8 cellular contexts compared by ENCODE assay signal in the genomic region with DNA sequence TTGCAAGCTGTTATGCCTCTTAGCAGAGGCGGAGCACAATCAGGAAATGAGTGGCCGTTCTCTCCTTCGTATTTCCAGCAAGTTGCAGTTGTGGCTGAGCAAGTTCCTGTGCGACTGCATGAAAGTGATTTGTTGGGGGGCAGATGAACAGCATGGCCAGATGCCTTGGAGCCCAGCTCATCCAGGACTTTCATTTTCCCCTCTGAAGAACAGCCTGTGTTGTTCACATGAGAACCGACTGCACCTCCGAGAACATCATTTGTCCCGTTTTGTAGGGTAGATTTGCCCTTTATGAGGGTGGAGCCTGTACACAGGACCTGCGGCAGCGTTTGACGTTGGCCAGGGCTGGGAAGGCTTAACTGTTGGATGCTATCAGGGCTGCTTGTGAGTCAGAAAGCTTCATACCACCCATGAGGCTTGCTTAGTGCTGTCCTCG. TPM values are rescaled to one million over a fixed set of nuclear protein-coding genes. Genes with fewer than 3 reads are reported as not detected.
DNase-seq lines count a peak whose midpoint lies in the region; ATAC-seq and TF ChIP-seq lines count a peak whose summit lies in the region.

No MANE protein-coding gene starts in this region.

- no peak for DNase-seq in natural killer cell treated with Interleukin-12 subunit alpha and Interleukin-12 subunit beta and Interleukin-15 and Interleukin-18, amount 100 ng/mL, for 72 hours (ENCODE audit: low spot score)
- no peak for DNase-seq in natural killer cell
- DNase-seq in activated naive CD4-positive, alpha-beta T cell treated with anti-CD3 and anti-CD28 coated beads for 36 hours: peak; percentile 81
- no peak for DNase-seq in glutamatergic neuron
- DNase-seq in stimulated activated CD4-positive, alpha-beta T cell treated with anti-CD3 and anti-CD28 coated beads, Interleukin-4, amount 100 ng/mL, for 1 hour: peak; percentile 42
- DNase-seq in HPDE6-E6E7 (ENCODE audit: extremely low spot score): no peak
- DNase-seq in activated gamma-delta T cell treated with Interleukin-2 at 50 U/mL for 16 hours: no peak

- H3K4me3 Mint-ChIP-seq in natural killer cell treated with Interleukin-12 subunit alpha and Interleukin-12 subunit beta and Interleukin-15 and Interleukin-18, amount 100 ng/mL, for 72 hours: peak overlapping the region; percentile 44
- H3K4me3 Mint-ChIP-seq in natural killer cell (no peak overlapping the region), glutamatergic neuron (ENCODE audit: unreplicated experiment) (peak overlapping the region; percentile 17)
- H3K4me3 Mint-ChIP-seq in activated naive CD4-positive, alpha-beta T cell treated with anti-CD3 and anti-CD28 coated beads for 36 hours: peak overlapping the region; percentile 74

- CTCF ChIA-PET in activated naive CD4-positive, alpha-beta T cell treated with anti-CD3 and anti-CD28 coated beads for 36 hours (lab: Charles Lee): interaction anchor here (1.0 to 2.1 kb wide), 5 partner anchors 31 to 204 kb away, joined by 3 to 8 read pairs (median 3); no protein-coding TSS in a partner anchor

- no peaks in the 10 kb centered on the region for H3K36me3 Mint-ChIP-seq in natural killer cell treated with Interleukin-12 subunit alpha and Interleukin-12 subunit beta and Interleukin-15 and Interleukin-18, amount 100 ng/mL, for 72 hours
- H3K36me3 Mint-ChIP-seq in natural killer cell: no peaks in the 10 kb centered on the region
- peaks cover 7% of the 10 kb centered on the region for H3K36me3 Mint-ChIP-seq in activated naive CD4-positive, alpha-beta T cell treated with anti-CD3 and anti-CD28 coated beads for 36 hours (ENCODE audit: low read depth)
- no peaks in the 10 kb centered on the region for H3K36me3 Mint-ChIP-seq in glutamatergic neuron (ENCODE audit: unreplicated experiment)

- TF ChIP-seq CTCF in natural killer cell (IDR thresholded peaks at IDR 0.05) (no peak), glutamatergic neuron (IDR thresholded peaks at IDR 0.05; ENCODE audit: partially characterized antibody, unreplicated experiment) (no peak)

- peaks cover 24 to 26% of the 10 kb centered on the region in 2 donors for H3K4me1 Mint-ChIP-seq in natural killer cell treated with Interleukin-12 subunit alpha and Interleukin-12 subunit beta and Interleukin-15 and Interleukin-18, amount 100 ng/mL, for 72 hours (ENCODE audit: low read depth in 2 of 2)
- H3K4me1 Mint-ChIP-seq in natural killer cell (peaks cover 18 to 22% of the 10 kb centered on the region in 2 donors), glutamatergic neuron (ENCODE audit: low read depth, unreplicated experiment) (peaks cover 36% of the 10 kb centered on the region)
- peaks cover 66% of the 10 kb centered on the region for H3K4me1 Mint-ChIP-seq in activated naive CD4-positive, alpha-beta T cell treated with anti-CD3 and anti-CD28 coated beads for 36 hours (ENCODE audit: low read depth)

- intact Hi-C loops in natural killer cell (cut with micrococcal nuclease): no loop called here
- intact Hi-C loops in activated naive CD4-positive, alpha-beta T cell treated with anti-CD3 and anti-CD28 coated beads for 36 hours (cut with micrococcal nuclease): loop anchor here (1.0 to 10.0 kb wide), 7 partner anchors 9 to 901 kb away; partner anchors contain the start of genes CACUL1 and MCMBP

- H3K27me3 Mint-ChIP-seq in natural killer cell treated with Interleukin-12 subunit alpha and Interleukin-12 subunit beta and Interleukin-15 and Interleukin-18, amount 100 ng/mL, for 72 hours: no peaks in the 10 kb centered on the region
- H3K27me3 Mint-ChIP-seq in natural killer cell (ENCODE audit: low read depth in 2 of 2) (no peaks in the 10 kb centered on the region), glutamatergic neuron (ENCODE audit: unreplicated experiment) (no peaks in the 10 kb centered on the region)
- H3K27me3 Mint-ChIP-seq in activated naive CD4-positive, alpha-beta T cell treated with anti-CD3 and anti-CD28 coated beads for 36 hours (ENCODE audit: low read depth): no peaks in the 10 kb centered on the region

- no peak for ATAC-seq in natural killer cell treated with Interleukin-12 subunit alpha and Interleukin-12 subunit beta and Interleukin-15 and Interleukin-18, amount 100 ng/mL, for 72 hours
- ATAC-seq in natural killer cell (no peak), HG02885 (IDR thresholded peaks at IDR 0.05; ENCODE audit: poor library complexity, unreplicated experiment) (no peak)

- H3K27ac Mint-ChIP-seq in natural killer cell treated with Interleukin-12 subunit alpha and Interleukin-12 subunit beta and Interleukin-15 and Interleukin-18, amount 100 ng/mL, for 72 hours: peak overlapping the region in 1 of 2 donors; percentile 11
- H3K27ac Mint-ChIP-seq in natural killer cell (no peak overlapping the region), glutamatergic neuron (ENCODE audit: unreplicated experiment) (no peak overlapping the region)
- H3K27ac Mint-ChIP-seq in activated naive CD4-positive, alpha-beta T cell treated with anti-CD3 and anti-CD28 coated beads for 36 hours: peak overlapping the region; percentile 91

- no peaks in the 10 kb centered on the region for H3K9me3 Mint-ChIP-seq in natural killer cell treated with Interleukin-12 subunit alpha and Interleukin-12 subunit beta and Interleukin-15 and Interleukin-18, amount 100 ng/mL, for 72 hours
- H3K9me3 Mint-ChIP-seq in natural killer cell (no peaks in the 10 kb centered on the region), glutamatergic neuron (ENCODE audit: unreplicated experiment) (no peaks in the 10 kb centered on the region)
- H3K9me3 Mint-ChIP-seq in activated naive CD4-positive, alpha-beta T cell treated with anti-CD3 and anti-CD28 coated beads for 36 hours: no peaks in the 10 kb centered on the region

RNA-seq across cellular contexts. Expression of gene BAG3, which starts 4.4 kb away (rescaled TPM):
- 10 to 100 TPM; 10.5 to 12.7 TPM for total RNA-seq in natural killer cell treated with Interleukin-12 subunit alpha and Interleukin-12 subunit beta and Interleukin-15 and Interleukin-18, amount 100 ng/mL, for 72 hours
- 1 to 10 TPM; 7.6 to 9.7 (median 8.3) TPM for total RNA-seq in natural killer cell
- total RNA-seq in activated naive CD4-positive, alpha-beta T cell treated with anti-CD3 and anti-CD28 coated beads for 36 hours: 10 to 100 TPM; 20.9 to 24.3 TPM
- 15.7 TPM for total RNA-seq in glutamatergic neuron (ENCODE audit: unreplicated experiment)

RNA-seq across cellular contexts. Expression of gene TIAL1, which starts 58.8 kb away (rescaled TPM):
- total RNA-seq in natural killer cell treated with Interleukin-12 subunit alpha and Interleukin-12 subunit beta and Interleukin-15 and Interleukin-18, amount 100 ng/mL, for 72 hours: 100 to 1,000 TPM; 138 to 152 TPM
- total RNA-seq in natural killer cell (100 to 1,000 TPM; 195 to 227 (median 213) TPM), glutamatergic neuron (ENCODE audit: unreplicated experiment) (216 TPM)
- total RNA-seq in activated naive CD4-positive, alpha-beta T cell treated with anti-CD3 and anti-CD28 coated beads for 36 hours: 100 to 1,000 TPM; 184 to 192 TPM

Comparison
In these comparisons a context has a peak if more than half of its experiments do, and no peak if none do; other contexts are left out.
1. DNase-seq: peak in activated naive CD4-positive, alpha-beta T cell treated with anti-CD3 and anti-CD28 coated beads for 36 hours (single experiment) and stimulated activated CD4-positive, alpha-beta T cell treated with anti-CD3 and anti-CD28 coated beads, Interleukin-4, amount 100 ng/mL, for 1 hour (single experiment); none in natural killer cell treated with Interleukin-12 subunit alpha and Interleukin-12 subunit beta and Interleukin-15 and Interleukin-18, amount 100 ng/mL, for 72 hours (single experiment), natural killer cell (single experiment), glutamatergic neuron (single experiment), HPDE6-E6E7 (single experiment) and activated gamma-delta T cell treated with Interleukin-2 at 50 U/mL for 16 hours (single experiment).